ENCODE assay signal across 22 cellular contexts in the genomic region with DNA sequence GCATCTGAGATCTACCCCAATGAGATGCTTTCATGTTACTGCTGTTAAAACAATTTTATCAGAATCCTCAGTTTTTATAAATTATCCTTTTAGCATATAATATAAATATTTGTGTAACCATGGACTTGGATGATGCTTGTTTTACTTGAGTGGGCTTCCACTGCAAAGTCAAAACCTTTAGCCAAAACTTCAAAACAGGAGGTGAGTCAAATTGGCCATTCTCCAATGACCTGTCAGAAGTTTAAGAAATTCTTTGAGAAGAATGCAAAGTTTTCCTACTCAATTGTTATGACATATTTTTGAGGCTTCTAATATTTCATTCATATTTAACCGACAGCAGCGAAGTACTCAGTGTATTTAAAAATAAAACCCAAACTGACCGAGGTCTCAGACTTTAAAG.
"Had no signal": no experiment of that assay in that cellular context is flagged by ENCODE, and none has a peak within 500 bp of the region (broad histone marks: within the 10 kb centered on the region; RNA-seq: fewer than 3 reads in every experiment).

No MANE protein-coding gene starts in this region.

- H2AFZ ChIP-seq: neural progenitor cell had no signal

- H3K27ac ChIP-seq: colonic mucosa, esophagus squamous epithelium, gastrocnemius medialis, neural progenitor cell, prostate gland, sigmoid colon, stomach, thyroid gland, vagina had no signal

- H3K4me1 ChIP-seq: colonic mucosa, esophagus squamous epithelium, gastrocnemius medialis, neural progenitor cell, prostate gland, sigmoid colon, stomach, thyroid gland, vagina had no signal

- H3K9ac ChIP-seq: neural progenitor cell had no signal

- H3K27me3 ChIP-seq: colonic mucosa, esophagus squamous epithelium, gastrocnemius medialis, neural progenitor cell, sigmoid colon, stomach, thyroid gland, vagina had no signal

- H3K9me3 ChIP-seq: colonic mucosa, gastrocnemius medialis, mucosa of descending colon, prostate gland, thyroid gland, vagina had no signal

- DNase-seq: colonic mucosa; effector memory CD4-positive, alpha-beta T cell; erythroblast; esophagus squamous epithelium; foreskin fibroblast; gastrocnemius medialis; head of caudate nucleus; kidney; mucosa of descending colon; naive thymus-derived CD4-positive, alpha-beta T cell; right cardiac atrium; sigmoid colon; stimulated activated CD4-positive, alpha-beta T cell treated with anti-CD3 and anti-CD28 coated beads, Interleukin-2, amount 100 ng/mL, for 24 hours; stimulated activated CD4-positive, alpha-beta T cell treated with anti-CD3 and anti-CD28 coated beads, Interleukin-4, amount 100 ng/mL, for 24 hours; stimulated activated naive CD4-positive, alpha-beta T cell treated with Interleukin-2 at 50 U/mL for 16 hours; stomach; thyroid gland; trophoblast cell had no signal

- FAIRE-seq: kidney had no signal

- H3K4me2 ChIP-seq: neural progenitor cell had no signal

- H3K4me3 ChIP-seq: colonic mucosa, esophagus squamous epithelium, gastrocnemius medialis, lung, mucosa of descending colon, neural progenitor cell, prostate gland, sigmoid colon, stomach, thyroid gland, vagina had no signal

- H3K36me3 ChIP-seq: colonic mucosa, esophagus squamous epithelium, gastrocnemius medialis, neural progenitor cell, prostate gland, sigmoid colon, stomach, thyroid gland, vagina had no signal
